11 cellular contexts compared by ENCODE assay signal in the genomic region with DNA sequence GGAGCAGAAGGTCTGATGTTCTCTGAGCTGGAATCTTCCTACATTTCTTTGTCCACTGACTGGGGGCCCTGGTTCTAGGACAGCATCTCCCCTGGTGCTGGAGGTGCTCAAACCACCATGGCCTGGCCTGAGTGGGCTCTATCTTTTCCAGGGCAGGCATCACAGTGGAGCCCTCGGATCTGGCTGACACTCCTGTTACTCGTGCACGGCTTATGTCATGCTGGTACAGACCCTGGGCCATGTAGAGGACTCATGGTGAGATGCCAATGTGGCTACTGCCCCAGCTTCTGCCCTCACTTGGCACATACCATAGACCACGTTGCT.
DNase-seq lines count a peak whose midpoint lies in the region; ATAC-seq and TF ChIP-seq lines count a peak whose summit lies in the region.
"Had no signal": no experiment of that assay in that cellular context is flagged by ENCODE, and none has a peak within 500 bp of the region (broad histone marks: within the 10 kb centered on the region; RNA-seq: fewer than 3 reads in every experiment).

No MANE protein-coding gene starts in this region.

- intact Hi-C loops in activated T-helper 2 cell treated with anti-CD3 and anti-CD28 coated beads, Interferon-gamma antibody, Interleukin-2, Interleukin-4, amounts not matched to agents 10 μg/mL and 5 μg/mL and 100 μg/mL, durations not matched to agents 14 hours and 24 hours and 36 hours (cut with micrococcal nuclease), result loop anchor here (1.0 to 5.0 kb wide), 8 partner anchors 12 to 449 kb away; a partner anchor contains a TSS
- intact Hi-C loops in thyroid gland (cut with DNase I), result no loop called here

- peaks cover 49 to 63% of the 10 kb centered on the region in 2 donors for H3K4me1 ChIP-seq in thyroid gland

- peak overlapping the region; percentile 72 for H3K27ac Mint-ChIP-seq in activated naive CD4-positive, alpha-beta T cell treated with anti-CD3 and anti-CD28 coated beads, Interleukin-2, amount 10 ng/mL, durations not matched to agents 7 days and 5 days
- peak overlapping the region; percentile 92 for H3K27ac Mint-ChIP-seq in activated T-helper 2 cell treated with anti-CD3 and anti-CD28 coated beads, Interferon-gamma antibody, Interleukin-2, Interleukin-4, amounts not matched to agents 10 μg/mL and 5 μg/mL and 100 μg/mL, durations not matched to agents 14 hours and 24 hours and 36 hours

- TF ChIP-seq POLR2A in thyroid gland (IDR thresholded peaks at IDR 0.05), result no peak

- no peaks in the 10 kb centered on the region for H3K36me3 ChIP-seq in thyroid gland

- CTCF ChIA-PET in activated naive CD4-positive, alpha-beta T cell treated with anti-CD3 and anti-CD28 coated beads, Interleukin-2, amount 10 ng/mL, durations not matched to agents 7 days and 5 days (lab: Charles Lee), result no interaction called here

- no peak overlapping the region for H3K4me3 Mint-ChIP-seq in activated naive CD4-positive, alpha-beta T cell treated with anti-CD3 and anti-CD28 coated beads, Interleukin-2, amount 10 ng/mL, durations not matched to agents 7 days and 5 days
- H3K4me3 Mint-ChIP-seq in activated T-helper 2 cell treated with anti-CD3 and anti-CD28 coated beads, Interferon-gamma antibody, Interleukin-2, Interleukin-4, amounts not matched to agents 10 μg/mL and 5 μg/mL and 100 μg/mL, durations not matched to agents 14 hours and 24 hours and 36 hours (ENCODE audit: low read depth), result peak overlapping the region; percentile 53

- no peak for DNase-seq in activated naive CD4-positive, alpha-beta T cell treated with anti-CD3 and anti-CD28 coated beads, Interleukin-2, amount 10 ng/mL, durations not matched to agents 7 days and 5 days
- no peak for DNase-seq in activated naive CD4-positive, alpha-beta T cell treated with Interleukin-2 at 50 U/mL for 16 hours
- DNase-seq in activated T-helper 2 cell treated with anti-CD3 and anti-CD28 coated beads, Interferon-gamma antibody, Interleukin-2, Interleukin-4, amounts not matched to agents 10 μg/mL and 5 μg/mL and 100 μg/mL, durations not matched to agents 14 hours and 24 hours and 36 hours (ENCODE audit: low spot score), result no peak
- DNase-seq in left lobe of liver (ENCODE audit: low spot score) (peak; percentile 41), thyroid gland (no peak), NCI-H2227 treated with DMSO at 0.1 percent for 48 hours (lab: John Stamatoyannopoulos, UW) (no peak)
- DNase-seq: AML-193, NCI-H524 treated with DMSO at 0.1 percent for 48 hours had no signal

- no peaks in the 10 kb centered on the region for H3K27me3 Mint-ChIP-seq in activated naive CD4-positive, alpha-beta T cell treated with anti-CD3 and anti-CD28 coated beads, Interleukin-2, amount 10 ng/mL, durations not matched to agents 7 days and 5 days
- H3K27me3 Mint-ChIP-seq in activated T-helper 2 cell treated with anti-CD3 and anti-CD28 coated beads, Interferon-gamma antibody, Interleukin-2, Interleukin-4, amounts not matched to agents 10 μg/mL and 5 μg/mL and 100 μg/mL, durations not matched to agents 14 hours and 24 hours and 36 hours (ENCODE audit: low read depth), result no peaks in the 10 kb centered on the region

- no peak overlapping the region for H3K4me3 ChIP-seq in thyroid gland (replicated peaks in 1 of 3)

- peaks cover 41% of the 10 kb centered on the region for H3K4me1 Mint-ChIP-seq in activated naive CD4-positive, alpha-beta T cell treated with anti-CD3 and anti-CD28 coated beads, Interleukin-2, amount 10 ng/mL, durations not matched to agents 7 days and 5 days
- peaks cover 55% of the 10 kb centered on the region for H3K4me1 Mint-ChIP-seq in activated T-helper 2 cell treated with anti-CD3 and anti-CD28 coated beads, Interferon-gamma antibody, Interleukin-2, Interleukin-4, amounts not matched to agents 10 μg/mL and 5 μg/mL and 100 μg/mL, durations not matched to agents 14 hours and 24 hours and 36 hours (ENCODE audit: low read depth)

- no peaks in the 10 kb centered on the region for H3K9me3 ChIP-seq in thyroid gland

- H3K9me3 Mint-ChIP-seq in activated naive CD4-positive, alpha-beta T cell treated with anti-CD3 and anti-CD28 coated beads, Interleukin-2, amount 10 ng/mL, durations not matched to agents 7 days and 5 days, result peaks cover 10% of the 10 kb centered on the region
- H3K9me3 Mint-ChIP-seq in activated T-helper 2 cell treated with anti-CD3 and anti-CD28 coated beads, Interferon-gamma antibody, Interleukin-2, Interleukin-4, amounts not matched to agents 10 μg/mL and 5 μg/mL and 100 μg/mL, durations not matched to agents 14 hours and 24 hours and 36 hours, result peaks cover 13% of the 10 kb centered on the region

- TF ChIP-seq CTCF in thyroid gland (IDR thresholded peaks at IDR 0.05), result no peak

- no peak for ATAC-seq in left lobe of liver
- ATAC-seq in GM19395 (IDR thresholded peaks at IDR 0.05; ENCODE audit: unreplicated experiment), result no peak
- ATAC-seq in HG02970 (IDR thresholded peaks at IDR 0.05; ENCODE audit: low FRiP score, unreplicated experiment), result no peak

- no peaks in the 10 kb centered on the region for H3K27me3 ChIP-seq in thyroid gland

- H3K36me3 Mint-ChIP-seq in activated naive CD4-positive, alpha-beta T cell treated with anti-CD3 and anti-CD28 coated beads, Interleukin-2, amount 10 ng/mL, durations not matched to agents 7 days and 5 days, result peaks cover 17% of the 10 kb centered on the region
- H3K36me3 Mint-ChIP-seq in activated T-helper 2 cell treated with anti-CD3 and anti-CD28 coated beads, Interferon-gamma antibody, Interleukin-2, Interleukin-4, amounts not matched to agents 10 μg/mL and 5 μg/mL and 100 μg/mL, durations not matched to agents 14 hours and 24 hours and 36 hours (ENCODE audit: low read depth), result peaks cover 44% of the 10 kb centered on the region

- 79 to 93% methylated on average over 3 to 4 of the region's 4 CpGs for WGBS in thyroid gland, 2 donors

- peak overlapping the region in 2 of 3 donors; percentile 50 to 70 for H3K27ac ChIP-seq in thyroid gland
- H3K27ac ChIP-seq: KMS-11 had no signal
